In the genomic region with DNA sequence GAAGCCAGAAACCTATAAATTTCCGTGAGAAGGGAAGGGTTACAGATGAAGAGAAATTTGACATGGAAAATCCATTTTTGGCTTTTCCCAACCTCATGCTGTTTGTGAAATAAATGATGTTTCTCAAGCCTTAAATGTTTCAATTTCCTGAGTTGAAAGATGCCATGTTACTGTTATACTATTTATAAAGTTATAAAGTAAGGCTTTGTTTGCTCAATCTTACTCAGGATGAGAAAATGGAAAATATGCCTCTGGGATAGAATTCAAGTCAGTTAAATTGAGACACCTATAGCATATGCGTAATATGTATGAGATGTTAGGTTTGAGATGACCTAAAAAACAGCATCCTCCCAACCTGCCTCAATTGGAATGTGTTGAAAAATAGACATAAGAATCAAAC, we compare ENCODE assay signal across 30 cellular contexts. TPM values are rescaled to one million over a fixed set of nuclear protein-coding genes. Genes with fewer than 3 reads are reported as not detected.
DNase-seq lines count a peak whose midpoint lies in the region; ATAC-seq, FAIRE-seq and TF ChIP-seq lines count a peak whose summit lies in the region.
"Had no signal": no experiment of that assay in that cellular context is flagged by ENCODE, and none has a peak within 500 bp of the region (broad histone marks: within the 10 kb centered on the region; RNA-seq: fewer than 3 reads in every experiment).

No MANE protein-coding gene starts in this region.

- no peak for TF ChIP-seq EP300 in A549 (IDR thresholded peaks at IDR 0.05)

- DNase-seq in A549 (ENCODE audit: low read depth in 1 of 2, low spot score in 1 of 2) (no peak), GM04503 (ENCODE audit: low read depth) (peak; percentile 63), adipocyte (ENCODE audit: low read depth) (peak; percentile 69), foreskin melanocyte (peak; percentile 38), RKO (ENCODE audit: low spot score) (no peak)
- DNase-seq: AML-193; C1 segment of cervical spinal cord; CD8-positive, alpha-beta T cell; DMS 273 treated with DMSO at 0.1 percent for 48 hours; DMS79; GF-D8; NCI-H1092; NCI-H1436; NCI-H187; NCI-H2081 treated with DMSO at 0.1 percent for 48 hours; NCI-H2171 treated with DMSO at 0.1 percent for 48 hours; NCI-H345; NCI-H524; NCI-H774; PC-9; SHP77; T-helper 1 cell had no signal

- no peaks in the 10 kb centered on the region for H3K9me3 ChIP-seq in A549
- H3K9me3 ChIP-seq in adipocyte (ENCODE audit: control insufficient read depth, low read length), result no peaks in the 10 kb centered on the region

- TF ChIP-seq POLR2A in A549 (IDR thresholded peaks at IDR 0.05; ENCODE audit: low read length), result no peak

- peak; percentile 51 for FAIRE-seq in A549 (lab: Jason Lieb, UNC)
- FAIRE-seq: H1 had no signal

- H3K4me3 ChIP-seq in A549, result no peak overlapping the region
- H3K4me3 ChIP-seq in adipocyte (ENCODE audit: low read length), result no peak overlapping the region
- H3K4me3 ChIP-seq: PC-9 had no signal

- CTCF ChIA-PET in A549 (lab: Yijun Ruan, JAX), result no interaction called here

- no peaks in the 10 kb centered on the region for H3K27me3 ChIP-seq in adipocyte (replicated peaks; ENCODE audit: control insufficient read depth, insufficient read depth, low read length)

- 51% methylated on average over 2 of the region's 2 CpGs for WGBS in A549 (ENCODE audit: missing lambda C conversion rate)

- no peak for TF ChIP-seq CTCF in A549 (IDR thresholded peaks at IDR 0.05)

- no peak overlapping the region for H3K27ac ChIP-seq in A549
- H3K27ac ChIP-seq: 22Rv1, HL-60, PC-9, RWPE1 had no signal

- POLR2A ChIA-PET in A549 (lab: Yijun Ruan, JAX), result no interaction called here

- H3K9ac ChIP-seq in adipocyte (ENCODE audit: low read length), result no peak overlapping the region

- H3K4me2 ChIP-seq in A549, result no peak overlapping the region
- H3K4me2 ChIP-seq: PC-9 had no signal

- H3K36me3 ChIP-seq in adipocyte (ENCODE audit: control insufficient read depth, insufficient read depth, low read length, severe bottlenecking), result no peaks in the 10 kb centered on the region

- no peak for TF ChIP-seq RAD21 in A549 (conservative IDR thresholded peaks at IDR 0.05 in 1 of 2, IDR thresholded peaks at IDR 0.05 in 1 of 2)

- H3K4me1 ChIP-seq in A549, result no peaks in the 10 kb centered on the region
- peaks cover 26% of the 10 kb centered on the region for H3K4me1 ChIP-seq in adipocyte (ENCODE audit: control insufficient read depth, insufficient read depth, low read length)

- ATAC-seq in A549, result no peak
- no peak for ATAC-seq in GM18909 (IDR thresholded peaks at IDR 0.05; ENCODE audit: poor library complexity, unreplicated experiment)
- ATAC-seq in HG03571 (IDR thresholded peaks at IDR 0.05; ENCODE audit: unreplicated experiment), result no peak
- no peak for ATAC-seq in GM19397 (IDR thresholded peaks at IDR 0.05; ENCODE audit: unreplicated experiment)
- ATAC-seq: CD8-positive, alpha-beta T cell; HCT116 had no signal

TF ChIP-seq in A549, 52 proteins besides CTCF, POLR2A, EP300 and RAD21:
- TF ChIP-seq, protein P1, sequence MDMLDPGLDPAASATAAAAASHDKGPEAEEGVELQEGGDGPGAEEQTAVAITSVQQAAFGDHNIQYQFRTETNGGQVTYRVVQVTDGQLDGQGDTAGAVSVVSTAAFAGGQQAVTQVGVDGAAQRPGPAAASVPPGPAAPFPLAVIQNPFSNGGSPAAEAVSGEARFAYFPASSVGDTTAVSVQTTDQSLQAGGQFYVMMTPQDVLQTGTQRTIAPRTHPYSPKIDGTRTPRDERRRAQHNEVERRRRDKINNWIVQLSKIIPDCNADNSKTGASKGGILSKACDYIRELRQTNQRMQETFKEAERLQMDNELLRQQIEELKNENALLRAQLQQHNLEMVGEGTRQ (IDR thresholded peaks at IDR 0.05), result no peak
- TF ChIP-seq CBX8 (IDR thresholded peaks at IDR 0.05), result no peak
- TF ChIP-seq GATA3 (IDR thresholded peaks at IDR 0.05; ENCODE audit: borderline replicate concordance), result no peak
- TF ChIP-seq, protein P2, sequence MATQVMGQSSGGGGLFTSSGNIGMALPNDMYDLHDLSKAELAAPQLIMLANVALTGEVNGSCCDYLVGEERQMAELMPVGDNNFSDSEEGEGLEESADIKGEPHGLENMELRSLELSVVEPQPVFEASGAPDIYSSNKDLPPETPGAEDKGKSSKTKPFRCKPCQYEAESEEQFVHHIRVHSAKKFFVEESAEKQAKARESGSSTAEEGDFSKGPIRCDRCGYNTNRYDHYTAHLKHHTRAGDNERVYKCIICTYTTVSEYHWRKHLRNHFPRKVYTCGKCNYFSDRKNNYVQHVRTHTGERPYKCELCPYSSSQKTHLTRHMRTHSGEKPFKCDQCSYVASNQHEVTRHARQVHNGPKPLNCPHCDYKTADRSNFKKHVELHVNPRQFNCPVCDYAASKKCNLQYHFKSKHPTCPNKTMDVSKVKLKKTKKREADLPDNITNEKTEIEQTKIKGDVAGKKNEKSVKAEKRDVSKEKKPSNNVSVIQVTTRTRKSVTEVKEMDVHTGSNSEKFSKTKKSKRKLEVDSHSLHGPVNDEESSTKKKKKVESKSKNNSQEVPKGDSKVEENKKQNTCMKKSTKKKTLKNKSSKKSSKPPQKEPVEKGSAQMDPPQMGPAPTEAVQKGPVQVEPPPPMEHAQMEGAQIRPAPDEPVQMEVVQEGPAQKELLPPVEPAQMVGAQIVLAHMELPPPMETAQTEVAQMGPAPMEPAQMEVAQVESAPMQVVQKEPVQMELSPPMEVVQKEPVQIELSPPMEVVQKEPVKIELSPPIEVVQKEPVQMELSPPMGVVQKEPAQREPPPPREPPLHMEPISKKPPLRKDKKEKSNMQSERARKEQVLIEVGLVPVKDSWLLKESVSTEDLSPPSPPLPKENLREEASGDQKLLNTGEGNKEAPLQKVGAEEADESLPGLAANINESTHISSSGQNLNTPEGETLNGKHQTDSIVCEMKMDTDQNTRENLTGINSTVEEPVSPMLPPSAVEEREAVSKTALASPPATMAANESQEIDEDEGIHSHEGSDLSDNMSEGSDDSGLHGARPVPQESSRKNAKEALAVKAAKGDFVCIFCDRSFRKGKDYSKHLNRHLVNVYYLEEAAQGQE (IDR thresholded peaks at IDR 0.05), result no peak
- TF ChIP-seq ZSCAN20 (CRISPR knock-in tag; IDR thresholded peaks at IDR 0.05), result no peak
- TF ChIP-seq RFX5 (IDR thresholded peaks at IDR 0.05), result no peak
- TF ChIP-seq RCOR1 (IDR thresholded peaks at IDR 0.05; ENCODE audit: low read depth, low read length), result no peak
- TF ChIP-seq ZC3H11A (IDR thresholded peaks at IDR 0.05), result no peak
- TF ChIP-seq, protein P3, sequence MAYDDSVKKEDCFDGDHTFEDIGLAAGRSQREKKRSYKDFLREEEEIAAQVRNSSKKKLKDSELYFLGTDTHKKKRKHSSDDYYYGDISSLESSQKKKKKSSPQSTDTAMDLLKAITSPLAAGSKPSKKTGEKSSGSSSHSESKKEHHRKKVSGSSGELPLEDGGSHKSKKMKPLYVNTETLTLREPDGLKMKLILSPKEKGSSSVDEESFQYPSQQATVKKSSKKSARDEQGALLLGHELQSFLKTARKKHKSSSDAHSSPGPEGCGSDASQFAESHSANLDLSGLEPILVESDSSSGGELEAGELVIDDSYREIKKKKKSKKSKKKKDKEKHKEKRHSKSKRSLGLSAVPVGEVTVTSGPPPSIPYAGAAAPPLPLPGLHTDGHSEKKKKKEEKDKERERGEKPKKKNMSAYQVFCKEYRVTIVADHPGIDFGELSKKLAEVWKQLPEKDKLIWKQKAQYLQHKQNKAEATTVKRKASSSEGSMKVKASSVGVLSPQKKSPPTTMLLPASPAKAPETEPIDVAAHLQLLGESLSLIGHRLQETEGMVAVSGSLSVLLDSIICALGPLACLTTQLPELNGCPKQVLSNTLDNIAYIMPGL (CRISPR knock-in tag; IDR thresholded peaks at IDR 0.05; ENCODE audit: borderline replicate concordance), result no peak
- no peak for TF ChIP-seq FOSB (CRISPR knock-in tag; IDR thresholded peaks at IDR 0.05)
- TF ChIP-seq EHF (CRISPR knock-in tag; IDR thresholded peaks at IDR 0.05), result no peak
- TF ChIP-seq JUN (IDR thresholded peaks at IDR 0.05), result no peak
- TF ChIP-seq NFE2L2 (conservative IDR thresholded peaks at IDR 0.05; ENCODE audit: low read length), result no peak
- TF ChIP-seq SREBF2 (IDR thresholded peaks at IDR 0.05), result no peak

RNA-seq across cellular contexts. Expression of a gene that starts 19.9 kb away (rescaled TPM):
- 0.05 TPM in 1 of 2 replicates, not detected in the other for polyA plus RNA-seq in A549 (2011; rRNA removed)
- polyA plus RNA-seq in A549 (2012; cell fraction: cytosol; rRNA removed), result 0.01 TPM in 2 replicates
- 0.04 TPM in 1 of 2 replicates, not detected in the other for polyA plus RNA-seq in A549 (2012; cell fraction: nucleus; rRNA removed)
- polyA plus RNA-seq in A549 (2017; fragmentation: RNase III; extraction: RNeasy Plus Mini Kit Qiagen cat#74134 plus additional on column Dnase treatment), result 0.03 to 0.09 TPM in 2 of 3 replicates, not detected in the other
- not detected in 2 replicates for polyA minus RNA-seq in A549 (2011; rRNA and poly(A)+ RNA removed)

Comparison
In these comparisons a context has a peak if more than half of its experiments do, and no peak if none do; other contexts are left out.
1. DNase-seq: peak in GM04503 (single experiment), adipocyte (single experiment) and foreskin melanocyte (single experiment); none in A549 (0 of 2) and RKO (single experiment).